1 cellular context compared by ENCODE assay signal in the genomic region with DNA sequence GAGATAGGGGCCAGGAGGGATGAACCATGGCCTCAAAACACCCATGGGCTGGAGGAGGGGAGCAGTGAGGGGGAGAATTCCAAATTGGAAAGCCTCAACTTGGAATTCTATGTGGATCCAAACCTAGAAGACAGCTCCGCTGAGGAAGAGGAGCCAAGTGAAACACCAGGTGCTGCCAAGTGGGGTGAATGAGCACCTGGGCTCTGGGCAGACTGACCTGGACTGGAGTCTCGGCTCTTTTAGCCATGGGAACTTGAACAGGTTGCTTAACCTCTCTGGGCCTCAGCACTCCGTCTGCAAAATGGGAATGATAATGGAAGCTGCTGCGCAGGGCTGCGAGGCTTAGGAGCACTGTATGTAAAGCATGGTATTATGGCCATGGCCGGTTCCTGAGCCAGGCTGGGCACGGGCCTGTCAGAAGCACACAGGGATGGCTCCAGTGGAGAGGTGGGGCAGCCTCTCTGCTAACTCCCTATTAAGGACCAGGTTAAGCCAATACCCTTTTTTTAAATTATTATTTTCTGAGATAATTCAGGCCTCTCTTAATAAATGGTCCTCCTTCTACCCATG.
TF ChIP-seq lines count a peak whose summit lies in the region.

No MANE protein-coding gene starts in this region.

TF ChIP-seq in GM12878, 131 proteins besides CTCF, POLR2A, EP300 and RAD21:
- TF ChIP-seq MTA2 (IDR thresholded peaks at IDR 0.05; ENCODE audit: low read depth) (no peak), DPF2 (IDR thresholded peaks at IDR 0.05) (no peak), RB1 (IDR thresholded peaks at IDR 0.05; ENCODE audit: borderline replicate concordance) (no peak), NFXL1 (IDR thresholded peaks at IDR 0.05; ENCODE audit: borderline replicate concordance) (no peak), IKZF2 (IDR thresholded peaks at IDR 0.05) (no peak), STAT3 (IDR thresholded peaks at IDR 0.05; ENCODE audit: low read depth, low read length) (no peak), SMARCA5 (IDR thresholded peaks at IDR 0.05) (no peak), CBX3 (IDR thresholded peaks at IDR 0.05; ENCODE audit: borderline replicate concordance, low read depth) (no peak), NR2F1 (conservative IDR thresholded peaks at IDR 0.05) (no peak), SMAD1 (IDR thresholded peaks at IDR 0.05; ENCODE audit: low read depth, partially characterized antibody) (no peak)
- TF ChIP-seq, protein P1, sequence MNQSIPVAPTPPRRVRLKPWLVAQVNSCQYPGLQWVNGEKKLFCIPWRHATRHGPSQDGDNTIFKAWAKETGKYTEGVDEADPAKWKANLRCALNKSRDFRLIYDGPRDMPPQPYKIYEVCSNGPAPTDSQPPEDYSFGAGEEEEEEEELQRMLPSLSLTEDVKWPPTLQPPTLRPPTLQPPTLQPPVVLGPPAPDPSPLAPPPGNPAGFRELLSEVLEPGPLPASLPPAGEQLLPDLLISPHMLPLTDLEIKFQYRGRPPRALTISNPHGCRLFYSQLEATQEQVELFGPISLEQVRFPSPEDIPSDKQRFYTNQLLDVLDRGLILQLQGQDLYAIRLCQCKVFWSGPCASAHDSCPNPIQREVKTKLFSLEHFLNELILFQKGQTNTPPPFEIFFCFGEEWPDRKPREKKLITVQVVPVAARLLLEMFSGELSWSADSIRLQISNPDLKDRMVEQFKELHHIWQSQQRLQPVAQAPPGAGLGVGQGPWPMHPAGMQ (IDR thresholded peaks at IDR 0.05; ENCODE audit: borderline replicate concordance), result no peak
- TF ChIP-seq, protein P2, sequence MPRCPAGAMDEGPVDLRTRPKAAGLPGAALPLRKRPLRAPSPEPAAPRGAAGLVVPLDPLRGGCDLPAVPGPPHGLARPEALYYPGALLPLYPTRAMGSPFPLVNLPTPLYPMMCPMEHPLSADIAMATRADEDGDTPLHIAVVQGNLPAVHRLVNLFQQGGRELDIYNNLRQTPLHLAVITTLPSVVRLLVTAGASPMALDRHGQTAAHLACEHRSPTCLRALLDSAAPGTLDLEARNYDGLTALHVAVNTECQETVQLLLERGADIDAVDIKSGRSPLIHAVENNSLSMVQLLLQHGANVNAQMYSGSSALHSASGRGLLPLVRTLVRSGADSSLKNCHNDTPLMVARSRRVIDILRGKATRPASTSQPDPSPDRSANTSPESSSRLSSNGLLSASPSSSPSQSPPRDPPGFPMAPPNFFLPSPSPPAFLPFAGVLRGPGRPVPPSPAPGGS (IDR thresholded peaks at IDR 0.05; ENCODE audit: borderline replicate concordance, insufficient read depth, low read depth, low read length, poor library complexity, severe bottlenecking), result no peak
